8 cellular contexts compared by ENCODE assay signal in genomic region chr5:38441730-38442573, GRCh38.
DNase-seq lines count a peak whose midpoint lies in the region.

No MANE protein-coding gene starts in this region.

- peak overlapping the region; percentile 21 for H2AFZ ChIP-seq in neuronal stem cell (ENCODE audit: low read length)

- in situ Hi-C loops in HAP-1 (cut with MboI; ENCODE audit: low sequenced_read_pairs): no loop called here

- no peak overlapping the region for H2BK120ac ChIP-seq in neuronal stem cell (ENCODE audit: low read depth, low read length)

- H3K4me2 ChIP-seq in neuronal stem cell (ENCODE audit: insufficient read depth, low read length, poor library complexity, severe bottlenecking): no peak overlapping the region

- no peak overlapping the region for H3K9ac ChIP-seq in neuronal stem cell (ENCODE audit: low read depth, low read length, poor library complexity)

- no peak overlapping the region for H2BK15ac ChIP-seq in neuronal stem cell (ENCODE audit: low read length)

- no peaks in the 10 kb centered on the region for H3K36me3 ChIP-seq in HAP-1 (replicated peaks)
- H3K36me3 ChIP-seq in neuronal stem cell (replicated peaks in 1 of 2; ENCODE audit: control insufficient read depth in 2 of 2, insufficient read depth in 2 of 2, low read length in 2 of 2): no peaks in the 10 kb centered on the region

- DNase-seq in GF-D8 (lab: John Stamatoyannopoulos, UW) (peak; percentile 54), HAP-1 (ENCODE audit: low spot score in 2 of 2) (peak; percentile 86 to 90), M059J (ENCODE audit: low read depth) (peak; percentile 89), RKO (ENCODE audit: low spot score) (peak; percentile 91), fibroblast of peridontal ligament (ENCODE audit: extremely low read depth) (peak; percentile 93), neuronal stem cell (ENCODE audit: low spot score) (peak; percentile 86), substantia nigra (lab: John Stamatoyannopoulos, UW) (peak in 46 of 49 donors; percentile 19 to 92 (median 82))
- DNase-seq in activated T-cell treated with anti-CD3 and anti-CD28 coated beads, Interleukin-2, amount 50 U/mL, for 48 hours: peak; percentile 85 to 87

- H3K4me1 ChIP-seq in HAP-1: no peaks in the 10 kb centered on the region
- peaks cover 0 to 2% of the 10 kb centered on the region in 2 donors for H3K4me1 ChIP-seq in neuronal stem cell (ENCODE audit: control insufficient read depth in 2 of 2, insufficient read depth in 1 of 2, low read depth in 1 of 2, low read length in 2 of 2)

- no peak overlapping the region for H3K4ac ChIP-seq in neuronal stem cell (ENCODE audit: low read length)

- H3K23ac ChIP-seq in neuronal stem cell (ENCODE audit: low read depth, low read length, poor library complexity): no peak overlapping the region

- no peak overlapping the region for H4K8ac ChIP-seq in neuronal stem cell (ENCODE audit: low read depth, low read length)

- no peaks in the 10 kb centered on the region for H3K9me3 ChIP-seq in HAP-1
- no peaks in the 10 kb centered on the region for H3K9me3 ChIP-seq in neuronal stem cell (replicated peaks in 1 of 2; ENCODE audit: control insufficient read depth in 2 of 2, insufficient read depth in 1 of 2, low read depth in 1 of 2, low read length in 2 of 2)

- H4K91ac ChIP-seq in neuronal stem cell (ENCODE audit: low read depth, low read length, poor library complexity): no peak overlapping the region

- no peak overlapping the region for H3K14ac ChIP-seq in neuronal stem cell (ENCODE audit: low read length)

- no peak overlapping the region for H2BK12ac ChIP-seq in neuronal stem cell (ENCODE audit: low read length)

- no peak overlapping the region for H2AK5ac ChIP-seq in neuronal stem cell (ENCODE audit: low read depth, low read length)

- no peak overlapping the region for H3K18ac ChIP-seq in neuronal stem cell (ENCODE audit: low read length)

- no peaks in the 10 kb centered on the region for H3K79me1 ChIP-seq in neuronal stem cell (ENCODE audit: low read depth, low read length)

- H3K27ac ChIP-seq in neuronal stem cell (replicated peaks; ENCODE audit: low read length) (no peak overlapping the region), substantia nigra (ENCODE audit: low read depth, low read length, poor library complexity, severe bottlenecking) (no peak overlapping the region)

- H2BK5ac ChIP-seq in neuronal stem cell (ENCODE audit: low read length): no peak overlapping the region

- H3K4me3 ChIP-seq in HAP-1 (no peak overlapping the region), neuronal stem cell (ENCODE audit: low read length in 2 of 2) (no peak overlapping the region)

- H3K27me3 ChIP-seq in HAP-1 (ENCODE audit: low read depth) (no peaks in the 10 kb centered on the region), neuronal stem cell (ENCODE audit: control insufficient read depth in 3 of 3, insufficient read depth in 3 of 3, low read depth in 1 of 3, low read length in 3 of 3) (no peaks in the 10 kb centered on the region)

- 100% methylated on average over 2 of the region's 7 CpGs; no CpG with 5 or more reads in 1 of the 2 donors for WGBS in neuronal stem cell (ENCODE audit: extremely low coverage in 2 of 2, insufficient read length in 2 of 2, insufficient replicate concordance in 1 of 2), 2 donors
